Comparison of ENCODE assay signal across 1 cellular context in the genomic region with DNA sequence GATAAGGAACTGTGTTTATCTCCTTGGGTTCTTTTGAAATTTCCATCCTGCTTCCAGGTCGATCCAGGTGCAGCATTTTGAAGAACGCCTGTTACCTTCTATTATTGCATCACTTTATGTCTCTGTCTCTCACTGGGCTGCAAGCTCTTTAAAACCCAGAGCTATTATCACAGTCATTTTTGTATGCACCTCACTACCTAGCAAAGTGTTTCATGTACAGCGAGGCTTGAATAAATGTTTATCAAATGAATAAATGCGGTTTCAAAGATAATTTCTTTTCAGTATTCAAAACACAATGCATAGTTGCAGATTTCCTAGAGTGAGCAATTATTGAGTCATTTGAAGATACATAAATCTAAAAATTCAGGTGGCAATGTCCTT.
TF ChIP-seq lines count a peak whose summit lies in the region.

No MANE protein-coding gene starts in this region.

TF ChIP-seq in endothelial cell of umbilical vein, 7 proteins besides CTCF, POLR2A, EP300 and RAD21:
- TF ChIP-seq, protein P1, sequence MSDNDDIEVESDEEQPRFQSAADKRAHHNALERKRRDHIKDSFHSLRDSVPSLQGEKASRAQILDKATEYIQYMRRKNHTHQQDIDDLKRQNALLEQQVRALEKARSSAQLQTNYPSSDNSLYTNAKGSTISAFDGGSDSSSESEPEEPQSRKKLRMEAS (IDR thresholded peaks at IDR 0.05; ENCODE audit: insufficient read depth, insufficient read length) = no peak
- no peak for TF ChIP-seq MYC (IDR thresholded peaks at IDR 0.05; ENCODE audit: low read depth, low read length)
- TF ChIP-seq JUN (IDR thresholded peaks at IDR 0.05; ENCODE audit: borderline replicate concordance, insufficient read depth, insufficient read length, low read depth) = no peak
- TF ChIP-seq POLR2AphosphoS5 (IDR thresholded peaks at IDR 0.05; ENCODE audit: insufficient read depth, low read depth, low read length) = no peak
- TF ChIP-seq GATA2 (IDR thresholded peaks at IDR 0.05; ENCODE audit: insufficient read depth, insufficient read length, low read depth, low read length) = no peak
- TF ChIP-seq EZH2 (IDR thresholded peaks at IDR 0.05; ENCODE audit: borderline replicate concordance, low read depth, low read length, severe bottlenecking) = no peak
- TF ChIP-seq FOS (IDR thresholded peaks at IDR 0.05; ENCODE audit: borderline replicate concordance, insufficient read depth, low read length) = no peak
